7 cellular contexts compared by ENCODE assay signal in the genomic region with DNA sequence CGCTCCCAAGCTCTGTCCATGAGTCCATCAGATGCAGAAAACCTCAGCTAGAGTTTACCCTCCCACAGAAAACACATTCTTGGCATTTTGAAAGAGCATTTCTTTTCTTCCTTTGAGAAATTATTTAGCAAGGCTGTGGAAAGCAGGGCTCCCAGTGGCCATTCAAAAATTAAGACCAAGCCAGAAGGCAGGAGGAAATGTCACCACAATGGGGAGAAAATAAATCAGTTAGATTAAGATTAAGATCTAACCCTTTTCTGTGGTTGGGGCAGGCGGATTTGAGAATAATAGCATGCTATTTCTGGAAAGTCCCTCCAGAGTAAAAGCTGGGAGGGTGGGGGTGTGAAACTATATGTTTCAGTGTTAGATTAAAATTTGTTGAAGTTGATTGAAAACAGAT. TPM values are rescaled to one million over a fixed set of nuclear protein-coding genes. Genes with fewer than 3 reads are reported as not detected.
DNase-seq lines count a peak whose midpoint lies in the region; ATAC-seq and FAIRE-seq lines count a peak whose summit lies in the region.

No MANE protein-coding gene starts in this region.

- FAIRE-seq in GM19239 (lab: Jason Lieb, UNC): peak; percentile 53

- DNase-seq in GM19239 (ENCODE audit: insufficient read length, low spot score): no peak
- peak; percentile 72 for DNase-seq in M059J (ENCODE audit: low read depth)
- DNase-seq in central memory CD4-positive, alpha-beta T cell: peak; percentile 65
- peak; percentile 36 for DNase-seq in stimulated activated naive CD8-positive, alpha-beta T cell treated with anti-CD3 and anti-CD28 coated beads, Interleukin-15, Interleukin-2, amounts not matched to agents 100 U/mL and 50 U/mL, for 24 hours
- no peak for DNase-seq in middle frontal gyrus (ENCODE audit: extremely low spot score, low spot score)
- DNase-seq in amniotic stem cell (lab: John Stamatoyannopoulos, UW): no peak
- no peak for DNase-seq in medulla oblongata (ENCODE audit: extremely low spot score)

- peak; percentile 58 for ATAC-seq in stimulated activated naive CD8-positive, alpha-beta T cell treated with anti-CD3 and anti-CD28 coated beads, Interleukin-15, Interleukin-2, amounts not matched to agents 100 U/mL and 50 U/mL, for 24 hours

RNA-seq across cellular contexts. Expression of gene LRIG1, which starts 20.2 kb away (rescaled TPM):
- 4.8 and 10.0 TPM in 2 replicates for total RNA-seq in M059J (2014; rRNA removed; shearing (Covaris generic))

Comparison
In these comparisons a context has a peak if more than half of its experiments do, and no peak if none do; other contexts are left out.
1. DNase-seq: peak in M059J (single experiment), central memory CD4-positive, alpha-beta T cell (single experiment) and stimulated activated naive CD8-positive, alpha-beta T cell treated with anti-CD3 and anti-CD28 coated beads, Interleukin-15, Interleukin-2, amounts not matched to agents 100 U/mL and 50 U/mL, for 24 hours (single experiment); none in GM19239 (single experiment), middle frontal gyrus (single experiment), amniotic stem cell (single experiment) and medulla oblongata (single experiment).